In the genomic region with DNA sequence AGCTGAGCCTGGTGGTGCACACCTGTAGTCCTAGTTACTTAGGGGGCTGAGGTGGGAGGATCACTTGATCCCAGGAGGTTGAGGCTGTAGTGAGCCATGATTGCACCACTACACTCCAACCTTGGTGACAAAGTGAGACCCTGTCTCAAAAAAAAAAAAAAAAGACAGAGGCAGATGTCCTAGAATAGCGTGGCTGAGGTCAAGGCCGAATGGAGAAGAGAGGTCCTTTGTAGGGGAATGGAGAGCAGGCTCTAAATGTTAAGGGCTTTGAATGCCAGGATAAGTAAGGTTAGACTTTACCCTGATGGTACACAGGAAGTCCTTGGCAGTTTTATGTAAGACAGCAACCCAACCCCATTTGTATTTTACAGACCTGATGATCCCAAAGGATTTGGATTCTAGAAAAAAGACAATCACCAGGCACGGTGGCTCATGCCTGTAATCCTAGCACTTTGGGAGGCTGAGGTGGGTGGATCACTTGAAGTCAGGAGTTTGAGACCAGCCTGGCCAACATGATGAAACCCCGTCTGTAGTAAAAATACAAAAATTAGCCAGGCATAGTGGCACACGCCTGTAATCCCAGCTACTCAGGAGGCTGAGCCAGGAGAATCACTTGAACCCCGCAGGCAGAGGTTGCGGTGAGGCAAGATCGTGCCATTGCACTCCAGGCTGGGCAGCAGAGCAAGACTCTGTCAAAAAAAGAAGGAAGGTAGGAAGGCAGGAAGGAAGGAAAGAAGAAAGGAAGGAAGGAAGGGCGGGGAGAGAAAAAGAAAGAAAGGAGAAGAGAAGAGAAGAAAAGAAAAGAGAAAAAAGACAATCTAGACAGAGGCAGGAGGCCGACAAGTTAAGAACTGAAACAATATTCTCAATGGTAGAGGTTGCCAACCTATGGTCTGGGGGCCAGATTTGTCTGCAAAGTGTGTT, we compare ENCODE assay signal across 11 cellular contexts. TPM values are rescaled to one million over a fixed set of nuclear protein-coding genes. Genes with fewer than 3 reads are reported as not detected.
A peak's percentile ranks its signal among the peaks of the same experiment; 100 is the strongest.
DNase-seq lines count a peak whose midpoint lies in the region; ATAC-seq and TF ChIP-seq lines count a peak whose summit lies in the region.
"Had no signal": no experiment of that assay in that cellular context is flagged by ENCODE, and none has a peak within 500 bp of the region (broad histone marks: within the 10 kb centered on the region; RNA-seq: fewer than 3 reads in every experiment).

No MANE protein-coding gene starts in this region.

- no peaks in the 10 kb centered on the region for H3K27me3 Mint-ChIP-seq in stimulated activated naive CD8-positive, alpha-beta T cell treated with anti-CD3 and anti-CD28 coated beads, Interleukin-15, Interleukin-2, amounts not matched to agents 100 ng/mL and 50 ng/mL, for 24 hours
- no peaks in the 10 kb centered on the region for H3K27me3 Mint-ChIP-seq in T-cell
- H3K27me3 Mint-ChIP-seq in immature natural killer cell (ENCODE audit: low read depth in 3 of 3), result peaks cover 4 to 8% (median 4%) of the 10 kb centered on the region in 3 donors
- H3K27me3 Mint-ChIP-seq in stimulated activated naive B cell treated with anti-CD40 and anti-IgM and Interleukin-4, amounts not matched to agents 10 μg/mL and 1 μg/mL and 100 μg/mL, for 72 hours, result peaks cover 17 to 19% of the 10 kb centered on the region in 2 donors
- H3K27me3 Mint-ChIP-seq in osteocyte (ENCODE audit: unreplicated experiment), result peaks cover 16% of the 10 kb centered on the region

- H3K27ac Mint-ChIP-seq in stimulated activated naive CD8-positive, alpha-beta T cell treated with anti-CD3 and anti-CD28 coated beads, Interleukin-15, Interleukin-2, amounts not matched to agents 100 ng/mL and 50 ng/mL, for 24 hours, result peak overlapping the region; percentile 4
- H3K27ac Mint-ChIP-seq in T-cell (peak overlapping the region; percentile 74 to 76), immature natural killer cell (peak overlapping the region in 4 of 6 donors; percentile 30 to 84 (median 58)), osteocyte (ENCODE audit: unreplicated experiment) (no peak overlapping the region)
- no peak overlapping the region for H3K27ac Mint-ChIP-seq in stimulated activated naive B cell treated with anti-CD40 and anti-IgM and Interleukin-4, amounts not matched to agents 10 μg/mL and 1 μg/mL and 100 μg/mL, for 72 hours

- ATAC-seq in stimulated activated naive CD8-positive, alpha-beta T cell treated with anti-CD3 and anti-CD28 coated beads, Interleukin-15, Interleukin-2, amounts not matched to agents 100 U/mL and 50 U/mL, for 24 hours, result no peak
- ATAC-seq in T-cell (replicated peaks in 1 of 4), result no peak
- ATAC-seq in stimulated activated naive B cell treated with anti-CD40 and anti-IgM and Interleukin-4, amounts not matched to agents 10 μg/mL and 1 μg/mL and 100 μg/mL, for 72 hours (replicated peaks), result no peak

- no peak overlapping the region for H3K4me3 Mint-ChIP-seq in stimulated activated naive CD8-positive, alpha-beta T cell treated with anti-CD3 and anti-CD28 coated beads, Interleukin-15, Interleukin-2, amounts not matched to agents 100 ng/mL and 50 ng/mL, for 24 hours
- peak overlapping the region; percentile 29 to 82 (median 71) for H3K4me3 Mint-ChIP-seq in T-cell
- H3K4me3 Mint-ChIP-seq in immature natural killer cell, result peak overlapping the region; percentile 14 to 60 (median 39)
- no peak overlapping the region for H3K4me3 Mint-ChIP-seq in stimulated activated naive B cell treated with anti-CD40 and anti-IgM and Interleukin-4, amounts not matched to agents 10 μg/mL and 1 μg/mL and 100 μg/mL, for 72 hours
- no peak overlapping the region for H3K4me3 Mint-ChIP-seq in osteocyte (ENCODE audit: unreplicated experiment)

- H3K36me3 Mint-ChIP-seq in stimulated activated naive CD8-positive, alpha-beta T cell treated with anti-CD3 and anti-CD28 coated beads, Interleukin-15, Interleukin-2, amounts not matched to agents 100 ng/mL and 50 ng/mL, for 24 hours (ENCODE audit: low read depth), result no peaks in the 10 kb centered on the region
- H3K36me3 Mint-ChIP-seq in T-cell, result no peaks in the 10 kb centered on the region
- peaks cover under 1 to 3% (median 1%) of the 10 kb centered on the region in 3 donors for H3K36me3 Mint-ChIP-seq in immature natural killer cell
- H3K36me3 Mint-ChIP-seq in stimulated activated naive B cell treated with anti-CD40 and anti-IgM and Interleukin-4, amounts not matched to agents 10 μg/mL and 1 μg/mL and 100 μg/mL, for 72 hours, result no peaks in the 10 kb centered on the region
- H3K36me3 Mint-ChIP-seq in osteocyte (ENCODE audit: unreplicated experiment), result no peaks in the 10 kb centered on the region

- TF ChIP-seq CTCF in osteocyte (IDR thresholded peaks at IDR 0.05), result no peak

- no peaks in the 10 kb centered on the region for H3K9me3 Mint-ChIP-seq in stimulated activated naive CD8-positive, alpha-beta T cell treated with anti-CD3 and anti-CD28 coated beads, Interleukin-15, Interleukin-2, amounts not matched to agents 100 ng/mL and 50 ng/mL, for 24 hours
- H3K9me3 Mint-ChIP-seq in T-cell, result no peaks in the 10 kb centered on the region
- H3K9me3 Mint-ChIP-seq in immature natural killer cell, result no peaks in the 10 kb centered on the region
- H3K9me3 Mint-ChIP-seq in stimulated activated naive B cell treated with anti-CD40 and anti-IgM and Interleukin-4, amounts not matched to agents 10 μg/mL and 1 μg/mL and 100 μg/mL, for 72 hours, result no peaks in the 10 kb centered on the region
- H3K9me3 Mint-ChIP-seq in osteocyte (ENCODE audit: unreplicated experiment), result no peaks in the 10 kb centered on the region

- CTCF ChIA-PET in T-cell (lab: Charles Lee), result interaction anchor here in 1 of 2 donors (0.7 kb wide), 1 partner anchor 12 kb away, joined by 3 read pairs; no protein-coding TSS in a partner anchor

- POLR2A ChIA-PET in T-cell (lab: Charles Lee), result no interaction called here

- H3K4me1 Mint-ChIP-seq in stimulated activated naive CD8-positive, alpha-beta T cell treated with anti-CD3 and anti-CD28 coated beads, Interleukin-15, Interleukin-2, amounts not matched to agents 100 ng/mL and 50 ng/mL, for 24 hours (ENCODE audit: low read depth), result peaks cover 44% of the 10 kb centered on the region
- H3K4me1 Mint-ChIP-seq in T-cell (peaks cover 52 to 54% (median 54%) of the 10 kb centered on the region in 3 donors), immature natural killer cell (peaks cover 61% of the 10 kb centered on the region in 2 donors), osteocyte (ENCODE audit: unreplicated experiment) (peaks cover 9% of the 10 kb centered on the region)
- H3K4me1 Mint-ChIP-seq in stimulated activated naive B cell treated with anti-CD40 and anti-IgM and Interleukin-4, amounts not matched to agents 10 μg/mL and 1 μg/mL and 100 μg/mL, for 72 hours, result peaks cover 5 to 16% of the 10 kb centered on the region in 2 donors

- no peak for DNase-seq in stimulated activated naive CD8-positive, alpha-beta T cell treated with anti-CD3 and anti-CD28 coated beads, Interleukin-15, Interleukin-2, amounts not matched to agents 100 U/mL and 50 U/mL, for 24 hours
- no peak for DNase-seq in T-cell
- DNase-seq in immature natural killer cell, result no peak
- DNase-seq in stimulated activated naive B cell treated with anti-CD40 and anti-IgM and Interleukin-4, amounts not matched to agents 10 μg/mL and 1 μg/mL and 100 μg/mL, for 72 hours, result no peak
- no peak for DNase-seq in anterior cingulate cortex (lab: John Stamatoyannopoulos, UW)
- DNase-seq in effector CD8-positive, alpha-beta T cell (lab: John Stamatoyannopoulos, UW), result no peak
- DNase-seq in osteocyte (ENCODE audit: extremely low spot score, unreplicated experiment), result no peak
- DNase-seq: MG63, midbrain, NCI-H2081 had no signal

RNA-seq across cellular contexts. Expression of a gene that starts 2.1 kb away (rescaled TPM):
- total RNA-seq in T-cell, result 10 to 100 TPM; 21.8 to 26.3 (median 23.4) TPM
- polyA plus RNA-seq in immature natural killer cell, result 10 to 100 TPM in 1 of 3 donors, 1 to 10 TPM in 2; 5.1 to 14.2 (median 5.1) TPM
- total RNA-seq in osteocyte, result 4.9 and 5.0 TPM in 2 replicates

Comparison
In these comparisons a context has a peak if more than half of its experiments do, and no peak if none do; other contexts are left out.
1. H3K27ac Mint-ChIP-seq: peak in stimulated activated naive CD8-positive, alpha-beta T cell treated with anti-CD3 and anti-CD28 coated beads, Interleukin-15, Interleukin-2, amounts not matched to agents 100 ng/mL and 50 ng/mL, for 24 hours (single experiment), T-cell (2 of 2) and immature natural killer cell (4 of 6); none in stimulated activated naive B cell treated with anti-CD40 and anti-IgM and Interleukin-4, amounts not matched to agents 10 μg/mL and 1 μg/mL and 100 μg/mL, for 72 hours (single experiment) and osteocyte (single experiment).
2. H3K4me3 Mint-ChIP-seq: peak in T-cell (3 of 3) and immature natural killer cell (5 of 5); none in stimulated activated naive CD8-positive, alpha-beta T cell treated with anti-CD3 and anti-CD28 coated beads, Interleukin-15, Interleukin-2, amounts not matched to agents 100 ng/mL and 50 ng/mL, for 24 hours (single experiment), stimulated activated naive B cell treated with anti-CD40 and anti-IgM and Interleukin-4, amounts not matched to agents 10 μg/mL and 1 μg/mL and 100 μg/mL, for 72 hours (0 of 2) and osteocyte (single experiment).